Comparison of ENCODE assay signal across 11 cellular contexts in the genomic region with DNA sequence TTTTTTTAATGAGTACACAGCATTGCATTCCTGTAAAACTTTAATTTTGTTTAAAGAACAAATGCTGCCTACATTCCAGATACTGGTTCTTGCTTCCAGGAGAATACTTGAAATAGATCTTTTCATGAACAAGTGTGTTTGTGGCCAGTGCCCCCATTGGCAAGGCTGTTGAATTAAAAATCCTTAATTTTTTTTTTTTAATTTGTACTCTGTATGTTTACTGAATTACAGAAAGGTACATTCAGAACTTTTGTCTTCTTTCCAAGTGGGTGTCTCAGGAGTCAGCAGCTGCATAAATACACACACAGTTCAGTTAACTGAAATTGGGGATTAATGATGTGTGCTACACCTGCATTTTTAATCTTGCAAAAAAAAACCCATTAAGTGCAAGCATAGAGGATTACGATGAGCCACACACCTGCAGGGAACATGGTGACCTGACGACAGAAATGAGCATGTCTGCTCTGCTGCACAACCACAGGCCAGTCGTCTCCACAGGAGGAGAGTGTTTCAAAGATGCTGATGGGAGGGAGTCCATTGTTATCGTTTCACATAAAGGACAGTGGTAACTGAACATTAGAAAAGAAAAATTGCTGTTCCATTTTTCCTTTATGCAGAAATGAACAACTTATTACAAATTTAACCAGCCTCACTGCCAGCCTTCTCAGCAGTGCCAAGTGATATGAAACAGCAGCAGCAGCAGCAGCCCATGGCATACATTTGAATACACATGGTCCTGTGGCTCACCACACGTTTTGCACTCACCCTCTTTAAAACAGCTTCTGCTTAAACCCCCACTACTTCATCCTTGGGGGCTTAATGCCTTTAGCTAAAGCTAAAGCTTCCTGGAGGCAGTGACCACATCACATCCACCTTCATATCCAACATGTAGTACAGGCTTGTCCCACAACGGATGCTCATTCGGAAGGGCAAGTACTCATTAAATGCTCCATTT.
DNase-seq lines count a peak whose midpoint lies in the region; ATAC-seq and TF ChIP-seq lines count a peak whose summit lies in the region.
"Had no signal": no experiment of that assay in that cellular context is flagged by ENCODE, and none has a peak within 500 bp of the region (broad histone marks: within the 10 kb centered on the region; RNA-seq: fewer than 3 reads in every experiment).

No MANE protein-coding gene starts in this region.

- CTCF ChIA-PET in activated naive CD4-positive, alpha-beta T cell treated with anti-CD3 and anti-CD28 coated beads, Interleukin-2, amount 10 ng/mL, durations not matched to agents 7 days and 5 days (lab: Charles Lee): no interaction called here

- no peak overlapping the region for H3K27ac Mint-ChIP-seq in activated naive CD4-positive, alpha-beta T cell treated with anti-CD3 and anti-CD28 coated beads, Interleukin-2, amount 10 ng/mL, durations not matched to agents 7 days and 5 days
- H3K27ac Mint-ChIP-seq: nephron progenitor cell had no signal

- no peaks in the 10 kb centered on the region for H3K36me3 Mint-ChIP-seq in activated naive CD4-positive, alpha-beta T cell treated with anti-CD3 and anti-CD28 coated beads, Interleukin-2, amount 10 ng/mL, durations not matched to agents 7 days and 5 days

- no peak overlapping the region for H3K4me3 ChIP-seq in upper lobe of right lung
- H3K4me3 ChIP-seq: A549 had no signal

- no peaks in the 10 kb centered on the region for H3K36me3 ChIP-seq in upper lobe of right lung

- no peaks in the 10 kb centered on the region for H3K27me3 Mint-ChIP-seq in activated naive CD4-positive, alpha-beta T cell treated with anti-CD3 and anti-CD28 coated beads, Interleukin-2, amount 10 ng/mL, durations not matched to agents 7 days and 5 days

- H3K4me1 Mint-ChIP-seq in activated naive CD4-positive, alpha-beta T cell treated with anti-CD3 and anti-CD28 coated beads, Interleukin-2, amount 10 ng/mL, durations not matched to agents 7 days and 5 days: peaks cover 17% of the 10 kb centered on the region
- H3K4me1 Mint-ChIP-seq: nephron progenitor cell had no signal

- peak; percentile 16 for DNase-seq in NCI-H2196 (lab: John Stamatoyannopoulos, UW; ENCODE audit: unreplicated experiment)
- no peak for DNase-seq in NCI-H2196 treated with DMSO at 0.1 percent for 48 hours (lab: John Stamatoyannopoulos, UW; ENCODE audit: unreplicated experiment)
- DNase-seq in NCI-H774 (lab: John Stamatoyannopoulos, UW): peak; percentile 85
- DNase-seq in upper lobe of right lung: no peak
- DNase-seq in GM20000 (ENCODE audit: low spot score): no peak
- DNase-seq in ureter (ENCODE audit: low spot score): no peak
- no peak for DNase-seq in activated naive CD4-positive, alpha-beta T cell treated with anti-CD3 and anti-CD28 coated beads, Interleukin-2, amount 10 ng/mL, durations not matched to agents 7 days and 5 days
- DNase-seq: activated gamma-delta T cell treated with Interleukin-2 at 50 U/mL for 16 hours, nephron progenitor cell had no signal

- intact Hi-C loops in upper lobe of right lung (cut with DNase I): no loop called here

- no peak overlapping the region for H3K4me3 Mint-ChIP-seq in activated naive CD4-positive, alpha-beta T cell treated with anti-CD3 and anti-CD28 coated beads, Interleukin-2, amount 10 ng/mL, durations not matched to agents 7 days and 5 days
- H3K4me3 Mint-ChIP-seq: nephron progenitor cell had no signal

- H3K27ac ChIP-seq in upper lobe of right lung: peak overlapping the region; percentile 61
- H3K27ac ChIP-seq: A549 had no signal

- peaks cover 18% of the 10 kb centered on the region for H3K4me1 ChIP-seq in upper lobe of right lung
- H3K4me1 ChIP-seq: A549 had no signal

- TF ChIP-seq CTCF in upper lobe of right lung (IDR thresholded peaks at IDR 0.05): no peak
- no peak for TF ChIP-seq CTCF in GM20000 (IDR thresholded peaks at IDR 0.05; ENCODE audit: extremely low read depth, missing control alignments)

- no peaks in the 10 kb centered on the region for H3K27me3 ChIP-seq in upper lobe of right lung

- H3K9me3 Mint-ChIP-seq in activated naive CD4-positive, alpha-beta T cell treated with anti-CD3 and anti-CD28 coated beads, Interleukin-2, amount 10 ng/mL, durations not matched to agents 7 days and 5 days: no peaks in the 10 kb centered on the region
- H3K9me3 Mint-ChIP-seq: nephron progenitor cell had no signal

- no peaks in the 10 kb centered on the region for H3K9me3 ChIP-seq in upper lobe of right lung
- H3K9me3 ChIP-seq: A549 had no signal

- ATAC-seq in HG03139 (IDR thresholded peaks at IDR 0.05; ENCODE audit: unreplicated experiment) (peak; percentile 38), upper lobe of right lung (peak; percentile 52)
- ATAC-seq: A549 had no signal

Comparison
In these comparisons a context has a peak if more than half of its experiments do, and no peak if none do; other contexts are left out.
1. DNase-seq: peak in NCI-H2196 (single experiment) and NCI-H774 (single experiment); none in NCI-H2196 treated with DMSO at 0.1 percent for 48 hours (single experiment), upper lobe of right lung (single experiment), GM20000 (single experiment), ureter (single experiment) and activated naive CD4-positive, alpha-beta T cell treated with anti-CD3 and anti-CD28 coated beads, Interleukin-2, amount 10 ng/mL, durations not matched to agents 7 days and 5 days (single experiment).